8 cellular contexts compared by ENCODE assay signal in the genomic region with DNA sequence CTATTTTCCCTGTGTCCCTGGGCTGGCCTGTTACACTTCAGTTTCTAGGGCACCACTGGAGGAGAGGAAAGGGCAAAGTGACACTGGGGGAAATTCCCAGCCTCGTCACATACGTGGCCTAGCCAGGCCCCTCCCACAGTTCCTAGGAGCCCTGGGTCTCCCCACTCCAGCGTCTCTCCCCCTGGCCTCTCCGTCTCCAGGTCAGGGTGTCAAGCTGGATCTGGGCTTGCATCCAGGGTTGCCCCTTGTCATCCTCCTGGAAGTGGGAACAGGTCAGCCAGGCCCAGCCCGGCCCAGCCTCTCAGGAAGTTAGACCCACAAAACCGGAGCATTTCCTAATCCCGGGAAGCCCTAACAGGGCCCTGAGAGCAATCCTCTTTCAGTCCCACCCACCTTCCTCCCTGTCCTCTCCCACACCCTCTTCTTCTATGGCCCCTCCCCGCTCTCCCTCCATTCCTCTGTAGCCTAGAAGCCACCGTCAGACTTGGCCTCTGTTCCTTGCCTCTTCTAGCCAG. TPM values are rescaled to one million over a fixed set of nuclear protein-coding genes. Genes with fewer than 3 reads are reported as not detected.
DNase-seq lines count a peak whose midpoint lies in the region; ATAC-seq, FAIRE-seq and TF ChIP-seq lines count a peak whose summit lies in the region.

No MANE protein-coding gene starts in this region.

- FAIRE-seq in pancreas (lab: Jason Lieb, UNC), result no peak

- no peaks in the 10 kb centered on the region for H3K9me3 ChIP-seq in effector memory CD4-positive, alpha-beta T cell (ENCODE audit: control insufficient read depth, low read length)
- H3K9me3 ChIP-seq in pancreas, result no peaks in the 10 kb centered on the region

- no peaks in the 10 kb centered on the region for H3K27me3 ChIP-seq in effector memory CD4-positive, alpha-beta T cell (replicated peaks; ENCODE audit: control insufficient read depth, insufficient read depth, low read length, poor library complexity, severe bottlenecking)
- no peaks in the 10 kb centered on the region for H3K27me3 ChIP-seq in pancreas

- H3K4me3 ChIP-seq in GM12875 (ENCODE audit: low read depth, low read length) (peak overlapping the region; percentile 89), pancreas (no peak overlapping the region)
- H3K4me3 ChIP-seq in effector memory CD4-positive, alpha-beta T cell (ENCODE audit: insufficient read depth, low read depth, low read length, poor library complexity, severe bottlenecking), result peak overlapping the region; percentile 42

- TF ChIP-seq CTCF in GM12875 (IDR thresholded peaks at IDR 0.05; ENCODE audit: borderline replicate concordance, insufficient read depth, low read depth, low read length) (no peak), pancreas (IDR thresholded peaks at IDR 0.05) (no peak)

- H3K27ac ChIP-seq in effector memory CD4-positive, alpha-beta T cell (ENCODE audit: insufficient read depth, low read length, poor library complexity, severe bottlenecking), result peak overlapping the region; percentile 89
- peak overlapping the region; percentile 2 to 84 (median 50) for H3K27ac ChIP-seq in pancreas

- 42 to 48% methylated on average over 9 of the region's 9 CpGs for WGBS in pancreas, 2 donors

- H3K4me1 ChIP-seq in effector memory CD4-positive, alpha-beta T cell (ENCODE audit: control insufficient read depth, insufficient read depth, low read length, poor library complexity, severe bottlenecking), result peaks cover 53% of the 10 kb centered on the region
- peaks cover 5 to 28% (median 8%) of the 10 kb centered on the region in 3 donors for H3K4me1 ChIP-seq in pancreas

- H3K36me3 ChIP-seq in effector memory CD4-positive, alpha-beta T cell (ENCODE audit: control insufficient read depth, insufficient read depth, low read length), result no peaks in the 10 kb centered on the region
- no peaks in the 10 kb centered on the region for H3K36me3 ChIP-seq in pancreas

- intact Hi-C loops in pancreas (cut with DNase I), result no loop called here

- ATAC-seq in pancreas (peak in 2 of 4 donors; percentile 27 to 42), GM18861 (IDR thresholded peaks at IDR 0.05; ENCODE audit: unreplicated experiment) (no peak), GM19455 (IDR thresholded peaks at IDR 0.05; ENCODE audit: unreplicated experiment) (no peak), HG03342 (IDR thresholded peaks at IDR 0.05; ENCODE audit: unreplicated experiment) (no peak)

- peak; percentile 42 for DNase-seq in SW480 (ENCODE audit: low spot score)
- DNase-seq in effector memory CD4-positive, alpha-beta T cell, result peak; percentile 57 to 69 (median 63)
- DNase-seq in pancreas, result peak in 2 of 6 donors; percentile 38 to 69
- no peak for DNase-seq in NCI-H748 (lab: John Stamatoyannopoulos, UW; ENCODE audit: unreplicated experiment)

RNA-seq across cellular contexts. Expression of a gene that starts 4.7 kb away (rescaled TPM):
- 100 to 1,000 TPM in 1 of 6 donors, 10 to 100 TPM in 5; 66.3 to 118 (median 71.0) TPM for total RNA-seq in pancreas
- polyA plus RNA-seq in pancreas, result 10 to 100 TPM; 36.4 to 54.7 TPM

Comparison
In these comparisons a context has a peak if more than half of its experiments do, and no peak if none do; other contexts are left out.
1. H3K4me3 ChIP-seq: peak in GM12875 (single experiment) and effector memory CD4-positive, alpha-beta T cell (single experiment); none in pancreas (0 of 4).